In genomic region chr3:123046262-123046873, GRCh38 we compare ENCODE assay signal across 32 cellular contexts. TPM values are rescaled to one million over a fixed set of nuclear protein-coding genes. Genes with fewer than 3 reads are reported as not detected.
DNase-seq lines count a peak whose midpoint lies in the region; ATAC-seq, FAIRE-seq and TF ChIP-seq lines count a peak whose summit lies in the region.
"Had no signal": no experiment of that assay in that cellular context is flagged by ENCODE, and none has a peak within 500 bp of the region (broad histone marks: within the 10 kb centered on the region; RNA-seq: fewer than 3 reads in every experiment).

No MANE protein-coding gene starts in this region.

- DNase-seq in AG20443 (ENCODE audit: low spot score), result peak; percentile 35
- peak; percentile 40 for DNase-seq in HT1080 (ENCODE audit: low read depth)
- no peak for DNase-seq in K562 (ENCODE audit: extremely low read depth in 1 of 4, low spot score in 3 of 4)
- no peak for DNase-seq in thoracic aorta (ENCODE audit: low spot score)
- DNase-seq in GM19240 (ENCODE audit: insufficient read length, low spot score), result no peak
- DNase-seq in NOMO-1 treated with DMSO at 0.1 percent for 48 hours (lab: John Stamatoyannopoulos, UW; ENCODE audit: unreplicated experiment), result no peak
- DNase-seq: activated CD4-positive, alpha-beta T cell treated with anti-CD3 and anti-CD28 coated beads, Interleukin-2, amount 50 U/mL, for 4 hours; activated CD8-positive, alpha-beta memory T cell treated with anti-CD3 and anti-CD28 coated beads, Interleukin-2, amount 10 ng/mL, durations not matched to agents 7 days and 5 days; activated naive CD4-positive, alpha-beta T cell; activated naive CD8-positive, alpha-beta T cell treated with anti-CD3 and anti-CD28 coated beads, Interleukin-2, amount 50 U/mL, for 24 hours; activated T-cell treated with anti-CD3 and anti-CD28 coated beads, Interleukin-2, amount 50 U/mL, for 48 hours; central memory CD4-positive, alpha-beta T cell; DMS79; endodermal cell; H7; head of caudate nucleus; NCI-H1105; NCI-H187 treated with DMSO at 0.1 percent for 48 hours; NCI-H2171; NCI-H510A; stimulated activated CD4-positive, alpha-beta T cell treated with anti-CD3 and anti-CD28 coated beads, Interleukin-4, amount 100 ng/mL, for 1 hour; stomach; thyroid gland had no signal

- H3K27me3 ChIP-seq in K562 (ENCODE audit: control insufficient read depth in 2 of 2, insufficient read depth in 2 of 2, low read length in 2 of 2), result peaks cover 4 to 29% of the 10 kb centered on the region in 2 experiments; a peak in 4 of 5 replicates
- no peaks in the 10 kb centered on the region for H3K27me3 ChIP-seq in thoracic aorta (replicated peaks; ENCODE audit: insufficient read depth)
- H3K27me3 ChIP-seq: right atrium auricular region, stomach, thyroid gland had no signal

- CTCF ChIA-PET in K562 (lab: Yijun Ruan, JAX; ENCODE audit: low intra/inter-chr PET ratio), result no interaction called here

- H3K4me3 ChIP-seq in K562 (no peak overlapping the region), thoracic aorta (no peak overlapping the region)
- H3K4me3 ChIP-seq: right atrium auricular region, SJSA1, stomach, thyroid gland had no signal

- TF ChIP-seq RAD21 in K562 (CRISPR knock-in tag; conservative IDR thresholded peaks at IDR 0.05 in 1 of 2, IDR thresholded peaks at IDR 0.05 in 1 of 2), result no peak

- H3K4me2 ChIP-seq in K562 (ENCODE audit: insufficient read depth, low read length), result no peak overlapping the region

- no peak for FAIRE-seq in K562 (lab: Jason Lieb, UNC)
- FAIRE-seq: GM19239, keratinocyte had no signal

- no peak overlapping the region for H3K27ac ChIP-seq in K562 (ENCODE audit: extremely low read depth, low read depth, low read length)
- peak overlapping the region; percentile 25 to 34 for H3K27ac ChIP-seq in thoracic aorta
- H3K27ac ChIP-seq: foreskin keratinocyte, parathyroid adenoma, right atrium auricular region, SJSA1, stomach, thyroid gland had no signal

- TF ChIP-seq CTCF in K562 (IDR thresholded peaks at IDR 0.05 in 2 of 3, conservative IDR thresholded peaks at IDR 0.05 in 1 of 3; ENCODE audit: insufficient read depth in 2 of 3, low read depth in 1 of 3, low read length in 3 of 3), result no peak
- no peak for TF ChIP-seq CTCF in thoracic aorta (IDR thresholded peaks at IDR 0.05)

- H3K9me3 ChIP-seq in K562 (replicated peaks; ENCODE audit: control insufficient read depth, insufficient read depth, low read depth, low read length) (no peaks in the 10 kb centered on the region), thoracic aorta (no peaks in the 10 kb centered on the region)
- H3K9me3 ChIP-seq: right atrium auricular region, SJSA1, stomach, thyroid gland had no signal

- in situ Hi-C loops in K562 (cut with MboI), result no loop called here

- no peaks in the 10 kb centered on the region; a peak in 1 of 5 replicates for H3K4me1 ChIP-seq in K562 (replicated peaks in 1 of 2; ENCODE audit: control insufficient read depth in 2 of 2, insufficient read depth in 2 of 2, low read length in 2 of 2)
- H3K4me1 ChIP-seq in thoracic aorta (ENCODE audit: control insufficient read depth in 1 of 2, low read depth in 2 of 2), result peaks cover 15 to 36% of the 10 kb centered on the region in 2 donors
- H3K4me1 ChIP-seq: foreskin keratinocyte, parathyroid adenoma, stomach had no signal

- H2AFZ ChIP-seq in K562 (ENCODE audit: low read depth, low read length), result no peak overlapping the region
- H2AFZ ChIP-seq: parathyroid adenoma had no signal

- intact Hi-C loops in K562 (cut with micrococcal nuclease), result no loop called here

- no peaks in the 10 kb centered on the region for H3K79me2 ChIP-seq in K562 (ENCODE audit: control insufficient read depth, insufficient read depth, low read length)
- H3K79me2 ChIP-seq: parathyroid adenoma had no signal

- ATAC-seq in K562 (no peak), thoracic aorta (ENCODE audit: insufficient number of reproducible peaks, low FRiP score, low read depth) (peak; percentile 70), HG03378 (IDR thresholded peaks at IDR 0.05; ENCODE audit: unreplicated experiment) (no peak)
- ATAC-seq: activated CD8-positive, alpha-beta memory T cell treated with anti-CD3 and anti-CD28 coated beads, Interleukin-2, amount 10 ng/mL, durations not matched to agents 7 days and 5 days; activated naive CD8-positive, alpha-beta T cell treated with anti-CD3 and anti-CD28 coated beads, Interleukin-2, amount 50 U/mL, for 24 hours; foreskin keratinocyte had no signal

- no peaks in the 10 kb centered on the region for H4K20me1 ChIP-seq in K562 (replicated peaks; ENCODE audit: control insufficient read depth, insufficient read depth, low read length)

- no peak for TF ChIP-seq POLR2A in K562 (conservative IDR thresholded peaks at IDR 0.05)

- BruUV-seq in K562 (replicated peaks; lab: Mats Ljungman, UMichigan), result no TSS peak

- H3K9ac ChIP-seq in K562 (ENCODE audit: insufficient read depth in 1 of 2, low read depth in 2 of 2, low read length in 2 of 2), result no peak overlapping the region
- H3K9ac ChIP-seq: parathyroid adenoma had no signal

- H3K9me1 ChIP-seq in K562 (ENCODE audit: control insufficient read depth, insufficient read depth, low read length), result no peaks in the 10 kb centered on the region

- 2% methylated on average over 7 of the region's 8 CpGs for WGBS in K562 (ENCODE audit: insufficient coverage, low coverage, missing lambda C conversion rate)

- POLR2A ChIA-PET in K562 (lab: Yijun Ruan, JAX), result no interaction called here

- H3K36me3 ChIP-seq in K562 (ENCODE audit: control insufficient read depth, insufficient read depth, low read length), result no peaks in the 10 kb centered on the region
- no peaks in the 10 kb centered on the region for H3K36me3 ChIP-seq in thoracic aorta
- H3K36me3 ChIP-seq: right atrium auricular region, SJSA1, stomach, thyroid gland had no signal

- no peak for TF ChIP-seq EP300 in K562 (IDR thresholded peaks at IDR 0.05; ENCODE audit: low read length)

TF ChIP-seq in K562, 482 proteins besides CTCF, POLR2A, EP300 and RAD21 (continues in another document):
- TF ChIP-seq NR2C2 (CRISPR knock-in tag; IDR thresholded peaks at IDR 0.05), result no peak
- TF ChIP-seq NR2C2 (tag; IDR thresholded peaks at IDR 0.05), result peak; percentile 39; the same call in 1 of the 2 replicates
- peak; percentile 54; the same call in 1 of the 2 replicates for TF ChIP-seq NR2C1 (IDR thresholded peaks at IDR 0.05)
- peak; percentile 60 for TF ChIP-seq NR2C1 (tag; IDR thresholded peaks at IDR 0.05)

RNA-seq across cellular contexts. Expression of gene SEMA5B, which starts 18.8 kb away (rescaled TPM):
- total RNA-seq in HT1080 (2014; rRNA removed; shearing (Covaris generic)), result not detected in 2 replicates
- polyA plus RNA-seq in HT1080 (2015; cell fraction: cytosol; rRNA removed), result not detected in 2 replicates
- 0.07 and 0.10 TPM in 2 replicates for polyA plus RNA-seq in HT1080 (2015; cell fraction: nucleus; rRNA removed)
- not detected in 2 replicates for total RNA-seq in K562 (2011; cell fraction: chromatin; rRNA removed; ENCODE audit: low replicate concordance)
- total RNA-seq in K562 (2011; cell fraction: nucleolus; rRNA removed), result not detected in 2 replicates
- total RNA-seq in K562 (2011; cell fraction: nucleoplasm; rRNA removed), result not detected in 2 replicates
- total RNA-seq in K562 (2014; rRNA removed), result not detected in 2 replicates
- not detected in 2 replicates for total RNA-seq in K562 (2014; rRNA removed; fragmentation: Illumina TruSeq; extraction: Trizol)
- not detected in 2 replicates for total RNA-seq in K562 (2015; rRNA removed; fragmentation: Illumina TruSeq; extraction: Trizol)
- not detected in 2 replicates for total RNA-seq in K562 (2021)
- not detected in 2 replicates for polyA plus RNA-seq in K562 (2011; rRNA removed)
- polyA plus RNA-seq in K562 (2011; cell fraction: cytosol; rRNA removed), result not detected in 2 replicates
- not detected in 2 replicates for polyA plus RNA-seq in K562 (2011; cell fraction: nucleus; rRNA removed)
- polyA plus RNA-seq in K562 (2012), result 0.03 TPM in 1 of 2 replicates, not detected in the other
- polyA plus RNA-seq in K562 (2014; fragmentation: Illumina TruSeq; extraction: Trizol), result not detected in 2 replicates
- not detected for polyA plus RNA-seq in K562 (2014; fragmentation: Nextera tagmentation; extraction: Ambion mirVana)
- polyA plus RNA-seq in K562 (2014; rRNA removed), result not detected in 2 replicates
- polyA minus RNA-seq in K562 (2011; rRNA and poly(A)+ RNA removed), result not detected in 2 replicates
- not detected in 2 replicates for polyA minus RNA-seq in K562 (2011; cell fraction: cytosol; rRNA and poly(A)+ RNA removed)
- not detected in 2 replicates for polyA minus RNA-seq in K562 (2011; cell fraction: nucleus; rRNA and poly(A)+ RNA removed)
- total RNA-seq in thoracic aorta, result 1 to 10 TPM in 1 of 2 donors, under 1 TPM in 1; 0.14 to 3.2 TPM
- total RNA-seq: activated CD8-positive, alpha-beta memory T cell treated with anti-CD3 and anti-CD28 coated beads, Interleukin-2, amount 10 ng/mL, durations not matched to agents 7 days and 5 days; foreskin keratinocyte; MCF 10A; mesenteric fat pad; SJSA1 had no signal
- polyA plus RNA-seq: foreskin keratinocyte had no signal

RNA-seq across cellular contexts. Expression of gene PDIA5, which starts 20.5 kb away (rescaled TPM):
- 40.5 and 47.5 TPM in 2 replicates for total RNA-seq in HT1080 (2014; rRNA removed; shearing (Covaris generic))
- polyA plus RNA-seq in HT1080 (2015; cell fraction: cytosol; rRNA removed), result 48.0 and 54.8 TPM in 2 replicates
- 72.3 and 85.1 TPM in 2 replicates for polyA plus RNA-seq in HT1080 (2015; cell fraction: nucleus; rRNA removed)
- 90.0 and 97.0 TPM in 2 replicates for total RNA-seq in K562 (2011; cell fraction: chromatin; rRNA removed; ENCODE audit: low replicate concordance)
- 67.5 and 68.0 TPM in 2 replicates for total RNA-seq in K562 (2011; cell fraction: nucleolus; rRNA removed)
- 61.6 and 64.2 TPM in 2 replicates for total RNA-seq in K562 (2011; cell fraction: nucleoplasm; rRNA removed)
- total RNA-seq in K562 (2014; rRNA removed), result 19.6 and 20.9 TPM in 2 replicates
- 18.2 and 21.4 TPM in 2 replicates for total RNA-seq in K562 (2014; rRNA removed; fragmentation: Illumina TruSeq; extraction: Trizol)
- total RNA-seq in K562 (2015; rRNA removed; fragmentation: Illumina TruSeq; extraction: Trizol), result 16.1 and 18.0 TPM in 2 replicates
- total RNA-seq in K562 (2021), result 23.9 and 27.5 TPM in 2 replicates
- 29.2 and 31.8 TPM in 2 replicates for polyA plus RNA-seq in K562 (2011; rRNA removed)
- 22.6 and 29.7 TPM in 2 replicates for polyA plus RNA-seq in K562 (2011; cell fraction: cytosol; rRNA removed)
- polyA plus RNA-seq in K562 (2011; cell fraction: nucleus; rRNA removed), result 29.8 and 32.1 TPM in 2 replicates
- 20.2 and 26.6 TPM in 2 replicates for polyA plus RNA-seq in K562 (2012)
- 24.9 and 25.9 TPM in 2 replicates for polyA plus RNA-seq in K562 (2014; fragmentation: Illumina TruSeq; extraction: Trizol)
- 1 to 10 TPM; 3.4 to 4.7 TPM for polyA plus RNA-seq in K562 (2014; fragmentation: Nextera tagmentation; extraction: Ambion mirVana)
- 25.7 and 30.0 TPM in 2 replicates for polyA plus RNA-seq in K562 (2014; rRNA removed)
- 33.5 and 35.7 TPM in 2 replicates for polyA minus RNA-seq in K562 (2011; rRNA and poly(A)+ RNA removed)
- polyA minus RNA-seq in K562 (2011; cell fraction: cytosol; rRNA and poly(A)+ RNA removed), result 14.5 and 20.6 TPM in 2 replicates
- polyA minus RNA-seq in K562 (2011; cell fraction: nucleus; rRNA and poly(A)+ RNA removed), result 11.2 and 26.9 TPM in 2 replicates
- 10 to 100 TPM; 28.0 to 33.2 TPM for total RNA-seq in thoracic aorta

Comparison
In these comparisons a context has a peak if more than half of its experiments do, and no peak if none do; other contexts are left out.
1. DNase-seq: peak in AG20443 (single experiment) and HT1080 (single experiment); none in K562 (0 of 4), thoracic aorta (single experiment), GM19240 (single experiment) and NOMO-1 treated with DMSO at 0.1 percent for 48 hours (single experiment).